2 cellular contexts compared by ENCODE assay signal in the genomic region with DNA sequence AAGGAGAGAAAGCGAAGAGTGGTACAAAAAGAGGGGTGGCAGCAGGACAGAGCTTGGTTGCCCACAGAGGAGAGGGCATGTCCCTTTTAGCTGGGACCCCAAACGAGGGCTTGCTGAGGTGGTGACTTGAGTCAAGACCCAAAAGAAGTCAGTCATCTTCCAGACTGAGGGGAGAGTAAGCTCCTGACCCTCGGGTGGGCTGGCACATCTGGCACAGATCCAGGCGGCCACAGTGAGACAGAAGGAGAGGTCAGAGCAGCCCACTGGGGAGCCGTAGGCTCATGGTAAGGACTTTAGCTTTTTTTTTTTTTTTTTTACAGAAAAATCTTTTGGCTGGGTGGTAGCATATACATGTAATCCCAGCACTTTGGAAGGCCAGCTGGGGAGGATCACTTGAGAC.
TF ChIP-seq lines count a peak whose summit lies in the region.

No MANE protein-coding gene starts in this region.

TF ChIP-seq in HepG2, 621 proteins besides CTCF, POLR2A, EP300 and RAD21:
- TF ChIP-seq FOSL2 (CRISPR knock-in tag; IDR thresholded peaks at IDR 0.05) (no peak), ELF3 (CRISPR knock-in tag; IDR thresholded peaks at IDR 0.05) (no peak), ATF7-NPFF (CRISPR knock-in tag; IDR thresholded peaks at IDR 0.05; ENCODE audit: low read depth) (no peak), HINFP (CRISPR knock-in tag; IDR thresholded peaks at IDR 0.05; ENCODE audit: low read depth) (no peak), SMARCC2 (IDR thresholded peaks at IDR 0.05) (no peak), SRSF9 (IDR thresholded peaks at IDR 0.05; ENCODE audit: borderline replicate concordance, insufficient read depth, low read depth, low read length, poor library complexity, severe bottlenecking) (no peak), HNRNPLL (IDR thresholded peaks at IDR 0.05; ENCODE audit: low read depth, low read length, poor library complexity, severe bottlenecking) (no peak), ZKSCAN1 (IDR thresholded peaks at IDR 0.05; ENCODE audit: low read length) (no peak), FOXO1 (CRISPR knock-in tag; IDR thresholded peaks at IDR 0.05) (no peak), ZSCAN30 (CRISPR knock-in tag; IDR thresholded peaks at IDR 0.05) (no peak), ZNF180 (CRISPR knock-in tag; IDR thresholded peaks at IDR 0.05; ENCODE audit: borderline replicate concordance, low read depth) (no peak), TAF1 (CRISPR knock-in tag; IDR thresholded peaks at IDR 0.05) (no peak), ZSCAN29 (CRISPR knock-in tag; conservative IDR thresholded peaks at IDR 0.05) (no peak), ZNF839 (CRISPR knock-in tag; IDR thresholded peaks at IDR 0.05; ENCODE audit: borderline replicate concordance) (no peak), MXI1 (IDR thresholded peaks at IDR 0.05; ENCODE audit: borderline replicate concordance, low read depth, low read length) (no peak), MTA1 (CRISPR knock-in tag; IDR thresholded peaks at IDR 0.05; ENCODE audit: borderline replicate concordance) (no peak), ZNF563 (CRISPR knock-in tag; IDR thresholded peaks at IDR 0.05) (no peak)
- TF ChIP-seq, protein P1, sequence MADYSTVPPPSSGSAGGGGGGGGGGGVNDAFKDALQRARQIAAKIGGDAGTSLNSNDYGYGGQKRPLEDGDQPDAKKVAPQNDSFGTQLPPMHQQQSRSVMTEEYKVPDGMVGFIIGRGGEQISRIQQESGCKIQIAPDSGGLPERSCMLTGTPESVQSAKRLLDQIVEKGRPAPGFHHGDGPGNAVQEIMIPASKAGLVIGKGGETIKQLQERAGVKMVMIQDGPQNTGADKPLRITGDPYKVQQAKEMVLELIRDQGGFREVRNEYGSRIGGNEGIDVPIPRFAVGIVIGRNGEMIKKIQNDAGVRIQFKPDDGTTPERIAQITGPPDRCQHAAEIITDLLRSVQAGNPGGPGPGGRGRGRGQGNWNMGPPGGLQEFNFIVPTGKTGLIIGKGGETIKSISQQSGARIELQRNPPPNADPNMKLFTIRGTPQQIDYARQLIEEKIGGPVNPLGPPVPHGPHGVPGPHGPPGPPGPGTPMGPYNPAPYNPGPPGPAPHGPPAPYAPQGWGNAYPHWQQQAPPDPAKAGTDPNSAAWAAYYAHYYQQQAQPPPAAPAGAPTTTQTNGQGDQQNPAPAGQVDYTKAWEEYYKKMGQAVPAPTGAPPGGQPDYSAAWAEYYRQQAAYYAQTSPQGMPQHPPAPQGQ (CRISPR knock-in tag; IDR thresholded peaks at IDR 0.05; ENCODE audit: borderline replicate concordance), result no peak
- TF ChIP-seq, protein P2, sequence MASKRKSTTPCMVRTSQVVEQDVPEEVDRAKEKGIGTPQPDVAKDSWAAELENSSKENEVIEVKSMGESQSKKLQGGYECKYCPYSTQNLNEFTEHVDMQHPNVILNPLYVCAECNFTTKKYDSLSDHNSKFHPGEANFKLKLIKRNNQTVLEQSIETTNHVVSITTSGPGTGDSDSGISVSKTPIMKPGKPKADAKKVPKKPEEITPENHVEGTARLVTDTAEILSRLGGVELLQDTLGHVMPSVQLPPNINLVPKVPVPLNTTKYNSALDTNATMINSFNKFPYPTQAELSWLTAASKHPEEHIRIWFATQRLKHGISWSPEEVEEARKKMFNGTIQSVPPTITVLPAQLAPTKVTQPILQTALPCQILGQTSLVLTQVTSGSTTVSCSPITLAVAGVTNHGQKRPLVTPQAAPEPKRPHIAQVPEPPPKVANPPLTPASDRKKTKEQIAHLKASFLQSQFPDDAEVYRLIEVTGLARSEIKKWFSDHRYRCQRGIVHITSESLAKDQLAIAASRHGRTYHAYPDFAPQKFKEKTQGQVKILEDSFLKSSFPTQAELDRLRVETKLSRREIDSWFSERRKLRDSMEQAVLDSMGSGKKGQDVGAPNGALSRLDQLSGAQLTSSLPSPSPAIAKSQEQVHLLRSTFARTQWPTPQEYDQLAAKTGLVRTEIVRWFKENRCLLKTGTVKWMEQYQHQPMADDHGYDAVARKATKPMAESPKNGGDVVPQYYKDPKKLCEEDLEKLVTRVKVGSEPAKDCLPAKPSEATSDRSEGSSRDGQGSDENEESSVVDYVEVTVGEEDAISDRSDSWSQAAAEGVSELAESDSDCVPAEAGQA (IDR thresholded peaks at IDR 0.05; ENCODE audit: low read depth), result no peak
- TF ChIP-seq, protein P2 (CRISPR knock-in tag; IDR thresholded peaks at IDR 0.05; ENCODE audit: borderline replicate concordance), result no peak

TF ChIP-seq in SK-N-SH treated with all-trans-retinoic acid at 6 μM for 48 hours, 23 proteins besides CTCF, POLR2A, EP300 and RAD21:
- TF ChIP-seq CSDC2 (CRISPR knock-in tag; IDR thresholded peaks at IDR 0.05) (no peak), ESRRG (CRISPR knock-in tag; IDR thresholded peaks at IDR 0.05) (no peak), ZNF565 (CRISPR knock-in tag; conservative IDR thresholded peaks at IDR 0.05; ENCODE audit: low read depth) (no peak), ZNF8 (CRISPR knock-in tag; IDR thresholded peaks at IDR 0.05) (no peak), GLIS3 (CRISPR knock-in tag; IDR thresholded peaks at IDR 0.05) (no peak), ISL1 (CRISPR knock-in tag; IDR thresholded peaks at IDR 0.05) (no peak), POU6F1 (CRISPR knock-in tag; IDR thresholded peaks at IDR 0.05; ENCODE audit: borderline replicate concordance, low read depth) (no peak)
